In the genomic region with DNA sequence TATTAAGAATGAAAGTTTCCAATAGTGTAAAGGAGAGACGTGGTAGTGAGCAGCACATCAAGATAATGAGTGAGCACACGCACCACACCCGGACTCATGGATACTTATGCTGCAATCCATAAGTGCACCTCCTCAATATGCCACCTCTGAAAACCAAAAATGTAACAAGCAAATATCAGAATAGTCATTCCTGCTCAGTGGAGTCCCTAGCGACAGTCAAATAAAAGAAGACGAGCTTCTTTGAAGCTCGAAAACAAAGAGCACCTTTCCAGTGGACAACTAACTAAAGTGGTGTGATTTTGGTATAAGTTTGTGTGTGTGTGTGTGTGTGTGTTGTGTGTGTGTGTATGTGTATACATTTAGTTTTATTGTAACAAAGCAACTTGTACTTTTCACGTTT, we compare ENCODE assay signal across 20 cellular contexts.
"Had no signal": no experiment of that assay in that cellular context is flagged by ENCODE, and none has a peak within 500 bp of the region (broad histone marks: within the 10 kb centered on the region; RNA-seq: fewer than 3 reads in every experiment).

No MANE protein-coding gene starts in this region.

- H3K36me3 Mint-ChIP-seq: natural killer cell, type B pancreatic cell had no signal

- H3K27me3 Mint-ChIP-seq: memory B cell; stimulated activated memory B cell treated with anti-CD40 and anti-IgM and Interleukin-4, amounts not matched to agents 10 μg/mL and 1 μg/mL and 100 μg/mL, for 72 hours had no signal

- H3K9me3 Mint-ChIP-seq: type B pancreatic cell had no signal

- H3K36me3 ChIP-seq: lower lobe of right lung, pancreas, right atrium auricular region, spleen, tibial artery had no signal

- DNase-seq: dermis blood vessel endothelial cell; effector memory CD4-positive, alpha-beta T cell; left ventricle myocardium superior; lower lobe of right lung; natural killer cell; occipital lobe; pancreas; spleen; stimulated activated CD4-positive, alpha-beta T cell treated with anti-CD3 and anti-CD28 coated beads, Interleukin-4, amount 100 ng/mL, for 4 hours; stimulated activated naive CD8-positive, alpha-beta T cell treated with anti-CD3 and anti-CD28 coated beads, Interleukin-15, Interleukin-2, amounts not matched to agents 100 U/mL and 50 U/mL, for 24 hours; substantia nigra; testis; tibial artery had no signal

- H3K4me3 Mint-ChIP-seq: memory B cell; natural killer cell; stimulated activated memory B cell treated with anti-CD40 and anti-IgM and Interleukin-4, amounts not matched to agents 10 μg/mL and 1 μg/mL and 100 μg/mL, for 72 hours; type B pancreatic cell had no signal

- H3K4me3 ChIP-seq: coronary artery, lower lobe of right lung, pancreas, right atrium auricular region, skin epidermis, spleen, testis, tibial artery had no signal

- H3K27ac ChIP-seq: coronary artery, lower lobe of right lung, pancreas, right atrium auricular region, skin epidermis, spleen, testis had no signal

- ATAC-seq: left ventricle myocardium superior; lower lobe of right lung; natural killer cell; pancreas; stimulated activated memory B cell treated with anti-CD40 and anti-IgM and Interleukin-4, amounts not matched to agents 10 μg/mL and 1 μg/mL and 100 μg/mL, for 72 hours; stimulated activated naive CD8-positive, alpha-beta T cell treated with anti-CD3 and anti-CD28 coated beads, Interleukin-15, Interleukin-2, amounts not matched to agents 100 U/mL and 50 U/mL, for 24 hours had no signal

- H3K4me1 ChIP-seq: lower lobe of right lung, pancreas, right atrium auricular region, spleen, testis had no signal

- H3K27ac Mint-ChIP-seq: memory B cell; natural killer cell; progenitor cell of endocrine pancreas; stimulated activated memory B cell treated with anti-CD40 and anti-IgM and Interleukin-4, amounts not matched to agents 10 μg/mL and 1 μg/mL and 100 μg/mL, for 72 hours; type B pancreatic cell had no signal

- H3K27me3 ChIP-seq: pancreas, right atrium auricular region, spleen, testis, tibial artery had no signal

- H3K4me1 Mint-ChIP-seq: natural killer cell had no signal

- H3K9me3 ChIP-seq: lower lobe of right lung, pancreas, right atrium auricular region, testis, tibial artery had no signal
